In genomic region chr14:94638961-94639817, GRCh38 we compare ENCODE assay signal across 1 cellular context.
TF ChIP-seq lines count a peak whose summit lies in the region.

No MANE protein-coding gene starts in this region.

TF ChIP-seq in H1, 55 proteins besides CTCF, POLR2A, EP300 and RAD21:
- TF ChIP-seq SUZ12 (IDR thresholded peaks at IDR 0.05; ENCODE audit: low read length) (no peak), CREB1 (IDR thresholded peaks at IDR 0.05) (no peak), JUND (IDR thresholded peaks at IDR 0.05; ENCODE audit: low read length) (no peak), GABPA (IDR thresholded peaks at IDR 0.05; ENCODE audit: borderline replicate concordance, insufficient read depth, low read length) (no peak), SRF (IDR thresholded peaks at IDR 0.05; ENCODE audit: low read depth, low read length) (no peak), SIRT6 (IDR thresholded peaks at IDR 0.05; ENCODE audit: low read length) (no peak), RBBP5 (IDR thresholded peaks at IDR 0.05; ENCODE audit: borderline replicate concordance, low read depth, low read length) (no peak), SAP30 (IDR thresholded peaks at IDR 0.05; ENCODE audit: insufficient read depth, insufficient replicate concordance, low read length) (no peak), SP1 (IDR thresholded peaks at IDR 0.05; ENCODE audit: low read depth, low read length) (no peak), KDM1A (IDR thresholded peaks at IDR 0.05; ENCODE audit: borderline replicate concordance, low read length) (no peak), PHF8 (conservative IDR thresholded peaks at IDR 0.05; ENCODE audit: low read depth, low read length) (no peak), BCL11A (IDR thresholded peaks at IDR 0.05; ENCODE audit: low read depth in 2 of 2, low read length in 2 of 2) (no peak), EGR1 (IDR thresholded peaks at IDR 0.05; ENCODE audit: borderline replicate concordance, low read depth, low read length) (no peak), ATF2 (IDR thresholded peaks at IDR 0.05; ENCODE audit: low read length) (no peak)
TF ChIP-seq in H1: peak in this region for 0.
